16 cellular contexts compared by ENCODE assay signal in the genomic region with DNA sequence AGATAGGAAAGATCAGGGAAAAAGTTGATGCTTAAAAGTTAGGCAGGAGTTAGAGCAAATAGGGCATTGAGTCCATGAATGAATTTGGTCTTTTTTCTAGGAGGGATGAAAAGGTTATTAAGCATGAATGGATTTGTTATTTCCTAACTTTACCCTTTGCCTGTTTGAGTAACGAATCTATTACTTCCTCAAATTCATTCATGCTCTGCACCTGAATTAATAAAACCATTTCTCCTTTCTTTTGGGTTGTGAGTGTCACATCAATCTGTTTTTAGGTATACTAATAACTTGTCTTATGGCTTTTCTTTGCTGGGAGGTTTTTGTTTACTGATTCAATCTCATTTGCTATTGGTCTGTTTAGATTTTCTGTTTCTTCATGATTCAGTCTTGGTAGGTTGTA.
DNase-seq lines count a peak whose midpoint lies in the region; ATAC-seq and TF ChIP-seq lines count a peak whose summit lies in the region.
"Had no signal": no experiment of that assay in that cellular context is flagged by ENCODE, and none has a peak within 500 bp of the region (broad histone marks: within the 10 kb centered on the region; RNA-seq: fewer than 3 reads in every experiment).

No MANE protein-coding gene starts in this region.

- ATAC-seq in GM23338: no peak
- ATAC-seq: CD8-positive, alpha-beta T cell had no signal

- no peaks in the 10 kb centered on the region for H3K36me3 ChIP-seq in BLaER1 treated with 17β-estradiol and CSF1 and Interleukin-3, amounts not matched to agents 10 nM and 100 nM
- H3K36me3 ChIP-seq in GM23338 (ENCODE audit: insufficient read depth): no peaks in the 10 kb centered on the region
- H3K36me3 ChIP-seq: BE2C, BLaER1 had no signal

- H3K4me3 Mint-ChIP-seq in GM23338: no peak overlapping the region
- H3K4me3 Mint-ChIP-seq: CD4-positive, alpha-beta T cell; CD8-positive, alpha-beta T cell had no signal

- peaks cover 7 to 24% (median 15%) of the 10 kb centered on the region in 10 experiments; a peak in 18 of 20 replicates for H3K4me1 ChIP-seq in BLaER1 treated with 17β-estradiol and CSF1 and Interleukin-3, amounts not matched to agents 10 nM and 100 nM
- H3K4me1 ChIP-seq in GM23338 (ENCODE audit: insufficient read depth): no peaks in the 10 kb centered on the region
- H3K4me1 ChIP-seq: BE2C had no signal

- 0 out of 22 replicates have a peak, but pooled peaks cover 0 to 2% (median 0%) of the 10 kb centered on the region in 11 experiments for H3K9me3 ChIP-seq in BLaER1 treated with 17β-estradiol and CSF1 and Interleukin-3, amounts not matched to agents 10 nM and 100 nM (replicated peaks in 1 of 11)
- H3K9me3 ChIP-seq: BE2C, BLaER1, Caco-2 had no signal

- H3K9ac ChIP-seq in BLaER1 treated with 17β-estradiol and CSF1 and Interleukin-3, amounts not matched to agents 10 nM and 100 nM: no peak overlapping the region
- H3K9ac ChIP-seq: BLaER1 had no signal

- no peak overlapping the region for H3K4me3 ChIP-seq in BLaER1 treated with 17β-estradiol and CSF1 and Interleukin-3, amounts not matched to agents 10 nM and 100 nM
- no peak overlapping the region for H3K4me3 ChIP-seq in GM23338
- H3K4me3 ChIP-seq: BLaER1 had no signal

- no peaks in the 10 kb centered on the region for H3K9me3 Mint-ChIP-seq in GM23338
- H3K9me3 Mint-ChIP-seq: CD4-positive, alpha-beta T cell had no signal

- H3K27me3 Mint-ChIP-seq in GM23338 (ENCODE audit: insufficient read depth, low read depth, poor library complexity): peaks cover 2% of the 10 kb centered on the region

- H3K27me3 ChIP-seq in BLaER1 treated with 17β-estradiol and CSF1 and Interleukin-3, amounts not matched to agents 10 nM and 100 nM: 0 out of 22 replicates have a peak, but pooled peaks cover 0 to 4% (median 0%) of the 10 kb centered on the region in 11 experiments
- no peaks in the 10 kb centered on the region for H3K27me3 ChIP-seq in GM23338 (ENCODE audit: insufficient read depth)
- H3K27me3 ChIP-seq: BE2C, BLaER1 had no signal

- no peak overlapping the region for H3K27ac ChIP-seq in BLaER1 treated with 17β-estradiol and CSF1 and Interleukin-3, amounts not matched to agents 10 nM and 100 nM
- no peak overlapping the region for H3K27ac ChIP-seq in GM23338 (ENCODE audit: low read depth)
- H3K27ac ChIP-seq: BLaER1, C4-2B had no signal

- no peaks in the 10 kb centered on the region for H3K36me3 Mint-ChIP-seq in GM23338 (ENCODE audit: low read depth)
- H3K36me3 Mint-ChIP-seq: CD8-positive, alpha-beta T cell had no signal

- H3F3A ChIP-seq in GM23338 (replicated peaks; ENCODE audit: low read depth): no peaks in the 10 kb centered on the region

- no peaks in the 10 kb centered on the region for H3K4me1 Mint-ChIP-seq in GM23338

- H2AFZ ChIP-seq in GM23338: peak overlapping the region; percentile 74; the same call in 1 of the 2 replicates

- no peak overlapping the region for H3K27ac Mint-ChIP-seq in GM23338
- H3K27ac Mint-ChIP-seq: CD4-positive, alpha-beta T cell; CD8-positive, alpha-beta T cell had no signal

- no peak for TF ChIP-seq CTCF in GM23338 (conservative IDR thresholded peaks at IDR 0.05; ENCODE audit: low read depth in 2 of 2)

- DNase-seq in GM23338 (ENCODE audit: low spot score): no peak
- peak; percentile 56 for DNase-seq in NOMO-1 treated with DMSO at 0.1 percent for 48 hours (lab: John Stamatoyannopoulos, UW; ENCODE audit: unreplicated experiment)
- DNase-seq in NCI-H69 (lab: John Stamatoyannopoulos, UW): no peak
- no peak for DNase-seq in mesenteric fat pad (ENCODE audit: low spot score)
- DNase-seq: 8988T; ACHN; BE2C; Caco-2; Calu3; CD4-positive, alpha-beta T cell; CD8-positive, alpha-beta T cell; DMS79 treated with DMSO at 0.1 percent for 48 hours; GF-D8 had no signal

- peak overlapping the region in 6 of 11 experiments; percentile 0 to 25 (median 6); a peak in 5 of 22 replicates for H3K4me2 ChIP-seq in BLaER1 treated with 17β-estradiol and CSF1 and Interleukin-3, amounts not matched to agents 10 nM and 100 nM
- H3K4me2 ChIP-seq in GM23338: no peak overlapping the region
- H3K4me2 ChIP-seq: BLaER1 had no signal

- H3K79me2 ChIP-seq in GM23338 (replicated peaks; ENCODE audit: insufficient read depth): no peaks in the 10 kb centered on the region

- no peaks in the 10 kb centered on the region for H3K9me2 ChIP-seq in GM23338 (ENCODE audit: insufficient read depth)

- H4K20me1 ChIP-seq in BLaER1 treated with 17β-estradiol and CSF1 and Interleukin-3, amounts not matched to agents 10 nM and 100 nM: no peaks in the 10 kb centered on the region
- no peaks in the 10 kb centered on the region for H4K20me1 ChIP-seq in GM23338 (replicated peaks; ENCODE audit: insufficient read depth)
- H4K20me1 ChIP-seq: BLaER1 had no signal

TF ChIP-seq in GM23338, 12 proteins besides CTCF, POLR2A, EP300 and RAD21 (continues in another document):
- TF ChIP-seq EZH2phosphoT487 (IDR thresholded peaks at IDR 0.05; ENCODE audit: unreplicated experiment): no peak
- TF ChIP-seq, protein P1, sequence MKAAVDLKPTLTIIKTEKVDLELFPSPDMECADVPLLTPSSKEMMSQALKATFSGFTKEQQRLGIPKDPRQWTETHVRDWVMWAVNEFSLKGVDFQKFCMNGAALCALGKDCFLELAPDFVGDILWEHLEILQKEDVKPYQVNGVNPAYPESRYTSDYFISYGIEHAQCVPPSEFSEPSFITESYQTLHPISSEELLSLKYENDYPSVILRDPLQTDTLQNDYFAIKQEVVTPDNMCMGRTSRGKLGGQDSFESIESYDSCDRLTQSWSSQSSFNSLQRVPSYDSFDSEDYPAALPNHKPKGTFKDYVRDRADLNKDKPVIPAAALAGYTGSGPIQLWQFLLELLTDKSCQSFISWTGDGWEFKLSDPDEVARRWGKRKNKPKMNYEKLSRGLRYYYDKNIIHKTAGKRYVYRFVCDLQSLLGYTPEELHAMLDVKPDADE (IDR thresholded peaks at IDR 0.05): no peak
- no peak for TF ChIP-seq STAT1 (IDR thresholded peaks at IDR 0.05; ENCODE audit: unreplicated experiment)
- no peak for TF ChIP-seq NANOG (IDR thresholded peaks at IDR 0.05; ENCODE audit: borderline replicate concordance)
- no peak for TF ChIP-seq JUNB (IDR thresholded peaks at IDR 0.05; ENCODE audit: unreplicated experiment)
- no peak for TF ChIP-seq EZH2 (IDR thresholded peaks at IDR 0.05; ENCODE audit: low read depth, unreplicated experiment)
- TF ChIP-seq CREB1 (CRISPR knock-in tag; IDR thresholded peaks at IDR 0.05; ENCODE audit: low read depth): no peak
- no peak for TF ChIP-seq ZNF331 (CRISPR knock-in tag; IDR thresholded peaks at IDR 0.05; ENCODE audit: low read depth)
- TF ChIP-seq POLR2AphosphoS5 (IDR thresholded peaks at IDR 0.05; ENCODE audit: low read depth): no peak
